17 cellular contexts compared by ENCODE assay signal in genomic region chr12:63978519-63978918, GRCh38.
DNase-seq lines count a peak whose midpoint lies in the region; ATAC-seq, FAIRE-seq and TF ChIP-seq lines count a peak whose summit lies in the region.
"Had no signal": no experiment of that assay in that cellular context is flagged by ENCODE, and none has a peak within 500 bp of the region (broad histone marks: within the 10 kb centered on the region; RNA-seq: fewer than 3 reads in every experiment).

No MANE protein-coding gene starts in this region.

- H3K27ac Mint-ChIP-seq in activated CD8-positive, alpha-beta T cell treated with anti-CD3 and anti-CD28 coated beads for 36 hours = no peak overlapping the region
- H3K27ac Mint-ChIP-seq: activated naive CD4-positive, alpha-beta T cell treated with anti-CD3 and anti-CD28 coated beads, Interleukin-2, amount 10 ng/mL, durations not matched to agents 7 days and 5 days; stimulated activated naive CD8-positive, alpha-beta T cell treated with anti-CD3 and anti-CD28 coated beads, Interleukin-15, Interleukin-2, amounts not matched to agents 100 ng/mL and 50 ng/mL, for 24 hours; T-helper 2 cell treated with Interferon-gamma antibody and Interleukin-4, amounts not matched to agents 5 μg/mL and 100 μg/mL, for 36 hours had no signal

- ATAC-seq in PC-3 (peak; percentile 79), HG03108 (IDR thresholded peaks at IDR 0.05; ENCODE audit: unreplicated experiment) (no peak)
- no peak for ATAC-seq in activated CD8-positive, alpha-beta T cell treated with anti-CD3 and anti-CD28 coated beads for 36 hours
- ATAC-seq in activated CD4-positive, CD25-positive, alpha-beta regulatory T cell treated with anti-CD3 and anti-CD28 coated beads, Interleukin-2, amount 50 U/mL, for 24 hours = no peak

- H3K9me1 ChIP-seq in endothelial cell of umbilical vein (replicated peaks; ENCODE audit: control insufficient read depth, extremely low read depth, insufficient read depth, low read length) = no peaks in the 10 kb centered on the region

- dilution Hi-C loops in endothelial cell of umbilical vein (cut with MboI; ENCODE audit: extremely low pct_ligation_motif_present, low sequenced_read_pairs) = no loop called here

- intact Hi-C loops in PC-3 (cut with micrococcal nuclease) = loop anchor here (1.0 to 10.0 kb wide), 4 partner anchors 60 to 276 kb away; no protein-coding TSS in a partner anchor
- intact Hi-C loops in endothelial cell of umbilical vein (cut with micrococcal nuclease) = no loop called here
- intact Hi-C loops in activated CD8-positive, alpha-beta T cell treated with anti-CD3 and anti-CD28 coated beads for 36 hours (cut with micrococcal nuclease) = no loop called here

- no peak overlapping the region for H2AFZ ChIP-seq in PC-3 (ENCODE audit: low read length)
- H2AFZ ChIP-seq in endothelial cell of umbilical vein (ENCODE audit: low read depth, low read length) = no peak overlapping the region

- no peaks in the 10 kb centered on the region for H3K4me1 Mint-ChIP-seq in activated CD8-positive, alpha-beta T cell treated with anti-CD3 and anti-CD28 coated beads for 36 hours (ENCODE audit: low read depth)
- H3K4me1 Mint-ChIP-seq: activated naive CD4-positive, alpha-beta T cell treated with anti-CD3 and anti-CD28 coated beads, Interleukin-2, amount 10 ng/mL, durations not matched to agents 7 days and 5 days had no signal

- H3F3A ChIP-seq in PC-3 (ENCODE audit: low read length, unreplicated experiment) = peaks cover 3% of the 10 kb centered on the region

- H3K4me1 ChIP-seq in PC-3 (ENCODE audit: insufficient read depth, low read length) (peaks cover 54% of the 10 kb centered on the region), endothelial cell of umbilical vein (ENCODE audit: control insufficient read depth, extremely low read depth, insufficient read depth, low read length) (peaks cover 6% of the 10 kb centered on the region)

- H3K4me3 Mint-ChIP-seq in activated CD8-positive, alpha-beta T cell treated with anti-CD3 and anti-CD28 coated beads for 36 hours = no peak overlapping the region
- H3K4me3 Mint-ChIP-seq: activated naive CD4-positive, alpha-beta T cell treated with anti-CD3 and anti-CD28 coated beads, Interleukin-2, amount 10 ng/mL, durations not matched to agents 7 days and 5 days; stimulated activated naive CD8-positive, alpha-beta T cell treated with anti-CD3 and anti-CD28 coated beads, Interleukin-15, Interleukin-2, amounts not matched to agents 100 ng/mL and 50 ng/mL, for 24 hours; T-helper 2 cell treated with Interferon-gamma antibody and Interleukin-4, amounts not matched to agents 5 μg/mL and 100 μg/mL, for 36 hours had no signal

- H3K79me2 ChIP-seq in PC-3 (ENCODE audit: low read length) (peaks cover 80% of the 10 kb centered on the region), endothelial cell of umbilical vein (ENCODE audit: control insufficient read depth, insufficient read depth, low read length) (peaks cover 1% of the 10 kb centered on the region)

- no peaks in the 10 kb centered on the region for H3K9me2 ChIP-seq in PC-3 (replicated peaks; ENCODE audit: low read length)

- no peak overlapping the region for H3K4me3 ChIP-seq in PC-3 (ENCODE audit: low read length)
- H3K4me3 ChIP-seq in endothelial cell of umbilical vein (replicated peaks in 1 of 3; ENCODE audit: insufficient read depth in 1 of 3, low read depth in 1 of 3, low read length in 3 of 3) = no peak overlapping the region
- H3K4me3 ChIP-seq: lung had no signal

- no TSS peak for BruUV-seq in PC-3 (replicated peaks; lab: Mats Ljungman, UMichigan)
- BruUV-seq in endothelial cell of umbilical vein (replicated peaks; lab: Mats Ljungman, UMichigan) = no TSS peak

- H3K4me2 ChIP-seq in PC-3 (ENCODE audit: low read length) (peak overlapping the region; percentile 55), endothelial cell of umbilical vein (ENCODE audit: insufficient read depth, low read length) (peak overlapping the region; percentile 13)

- H3K27me3 ChIP-seq in PC-3 (ENCODE audit: low read length) = no peaks in the 10 kb centered on the region
- no peaks in the 10 kb centered on the region for H3K27me3 ChIP-seq in endothelial cell of umbilical vein (ENCODE audit: control insufficient read depth in 2 of 2, insufficient read depth in 2 of 2, low read length in 2 of 2)

- DNase-seq in GM04503 (ENCODE audit: low read depth) = peak; percentile 69
- peak; percentile 96 for DNase-seq in PC-3
- DNase-seq in endothelial cell of umbilical vein (ENCODE audit: low read depth, low spot score) = peak; percentile 77
- peak; percentile 53 for DNase-seq in renal cortical epithelial cell (ENCODE audit: low read depth)
- DNase-seq in activated CD8-positive, alpha-beta T cell treated with anti-CD3 and anti-CD28 coated beads for 36 hours = no peak
- DNase-seq: activated CD4-positive, alpha-beta T cell treated with anti-CD3 and anti-CD28 coated beads, Interleukin-2, amount 50 U/mL, for 48 hours; activated naive CD4-positive, alpha-beta T cell treated with anti-CD3 and anti-CD28 coated beads, Interleukin-2, amount 10 ng/mL, durations not matched to agents 7 days and 5 days; COR-L47; cortex of kidney; hippocampal formation; NCI-H2029; stimulated activated CD4-positive, alpha-beta T cell treated with anti-CD3 and anti-CD28 coated beads, Interleukin-4, amount 100 ng/mL, for 24 hours had no signal

- TF ChIP-seq POLR2A in endothelial cell of umbilical vein (IDR thresholded peaks at IDR 0.05; ENCODE audit: low read depth, low read length) = no peak

- TF ChIP-seq CTCF in PC-3 (conservative IDR thresholded peaks at IDR 0.05; ENCODE audit: low read depth, low read length) (no peak), endothelial cell of umbilical vein (IDR thresholded peaks at IDR 0.05; ENCODE audit: extremely low read depth in 1 of 2, insufficient read depth in 1 of 2, low read depth in 1 of 2, low read length in 2 of 2) (no peak)
- TF ChIP-seq CTCF in activated CD8-positive, alpha-beta T cell treated with anti-CD3 and anti-CD28 coated beads for 36 hours (IDR thresholded peaks at IDR 0.05) = no peak

- no peaks in the 10 kb centered on the region for H3K36me3 Mint-ChIP-seq in activated CD8-positive, alpha-beta T cell treated with anti-CD3 and anti-CD28 coated beads for 36 hours (ENCODE audit: low read depth)
- H3K36me3 Mint-ChIP-seq: activated naive CD4-positive, alpha-beta T cell treated with anti-CD3 and anti-CD28 coated beads, Interleukin-2, amount 10 ng/mL, durations not matched to agents 7 days and 5 days had no signal

- no peaks in the 10 kb centered on the region for H3K9me3 Mint-ChIP-seq in activated CD8-positive, alpha-beta T cell treated with anti-CD3 and anti-CD28 coated beads for 36 hours
- H3K9me3 Mint-ChIP-seq: activated naive CD4-positive, alpha-beta T cell treated with anti-CD3 and anti-CD28 coated beads, Interleukin-2, amount 10 ng/mL, durations not matched to agents 7 days and 5 days; stimulated activated naive CD8-positive, alpha-beta T cell treated with anti-CD3 and anti-CD28 coated beads, Interleukin-15, Interleukin-2, amounts not matched to agents 100 ng/mL and 50 ng/mL, for 24 hours; T-helper 2 cell treated with Interferon-gamma antibody and Interleukin-4, amounts not matched to agents 5 μg/mL and 100 μg/mL, for 36 hours had no signal

- H3K27ac ChIP-seq in PC-3 (ENCODE audit: low read length) (peak overlapping the region; percentile 63), endothelial cell of umbilical vein (ENCODE audit: insufficient read depth, low read depth, low read length) (peak overlapping the region; percentile 23)

- H3K9me3 ChIP-seq in PC-3 (ENCODE audit: low read length) = no peaks in the 10 kb centered on the region
- H3K9me3 ChIP-seq in endothelial cell of umbilical vein (replicated peaks; ENCODE audit: control insufficient read depth, insufficient read depth, low read length) = no peaks in the 10 kb centered on the region

- no peak overlapping the region; the same call in 1 of the 2 replicates for H3K9ac ChIP-seq in PC-3 (ENCODE audit: low read length)
- no peak overlapping the region for H3K9ac ChIP-seq in endothelial cell of umbilical vein (replicated peaks; ENCODE audit: extremely low read depth, insufficient read depth, low read length)

- peak; percentile 38 for FAIRE-seq in endothelial cell of umbilical vein (lab: Jason Lieb, UNC)

- POLR2A ChIA-PET in PC-3 (lab: Charles Lee; ENCODE audit: unreplicated experiment) = interaction anchor here (0.7 kb wide), 1 partner anchor 86 kb away, joined by 3 read pairs; no protein-coding TSS in a partner anchor
- POLR2A ChIA-PET in endothelial cell of umbilical vein (lab: Charles Lee) = no interaction called here
- POLR2A ChIA-PET in activated CD8-positive, alpha-beta T cell treated with anti-CD3 and anti-CD28 coated beads for 36 hours (lab: Charles Lee) = no interaction called here

- no peaks in the 10 kb centered on the region for H3K36me3 ChIP-seq in PC-3 (ENCODE audit: low read depth, low read length)
- no peaks in the 10 kb centered on the region for H3K36me3 ChIP-seq in endothelial cell of umbilical vein (ENCODE audit: control insufficient read depth in 2 of 2, extremely low read depth in 1 of 2, insufficient read depth in 2 of 2, low read length in 2 of 2)

- peaks cover 5% of the 10 kb centered on the region for H3K27me3 Mint-ChIP-seq in activated CD8-positive, alpha-beta T cell treated with anti-CD3 and anti-CD28 coated beads for 36 hours

- H4K20me1 ChIP-seq in PC-3 (ENCODE audit: low read length) (0 out of 2 replicates have a peak, but pooled peaks cover 5% of the 10 kb centered on the region), endothelial cell of umbilical vein (replicated peaks; ENCODE audit: control insufficient read depth, extremely low read depth, insufficient read depth, low read length) (no peaks in the 10 kb centered on the region)

- CTCF ChIA-PET in PC-3 (lab: Charles Lee) = no interaction called here
- CTCF ChIA-PET in endothelial cell of umbilical vein (lab: Charles Lee) = interaction anchor here (0.9 to 1.8 kb wide), 4 partner anchors 7 to 135 kb away, joined by 3 to 4 read pairs (median 4); partner anchors contain the start of gene SRGAP1
- CTCF ChIA-PET in activated CD8-positive, alpha-beta T cell treated with anti-CD3 and anti-CD28 coated beads for 36 hours (lab: Charles Lee) = no interaction called here

TF ChIP-seq in endothelial cell of umbilical vein, 7 proteins besides CTCF, POLR2A, EP300 and RAD21:
- TF ChIP-seq MYC (IDR thresholded peaks at IDR 0.05; ENCODE audit: low read depth, low read length) (no peak), FOS (IDR thresholded peaks at IDR 0.05; ENCODE audit: borderline replicate concordance, insufficient read depth, low read length) (peak; percentile 60), JUN (IDR thresholded peaks at IDR 0.05; ENCODE audit: borderline replicate concordance, insufficient read depth, insufficient read length, low read depth) (peak; percentile 67)
